ENCODE assay signal across 9 cellular contexts in the genomic region with DNA sequence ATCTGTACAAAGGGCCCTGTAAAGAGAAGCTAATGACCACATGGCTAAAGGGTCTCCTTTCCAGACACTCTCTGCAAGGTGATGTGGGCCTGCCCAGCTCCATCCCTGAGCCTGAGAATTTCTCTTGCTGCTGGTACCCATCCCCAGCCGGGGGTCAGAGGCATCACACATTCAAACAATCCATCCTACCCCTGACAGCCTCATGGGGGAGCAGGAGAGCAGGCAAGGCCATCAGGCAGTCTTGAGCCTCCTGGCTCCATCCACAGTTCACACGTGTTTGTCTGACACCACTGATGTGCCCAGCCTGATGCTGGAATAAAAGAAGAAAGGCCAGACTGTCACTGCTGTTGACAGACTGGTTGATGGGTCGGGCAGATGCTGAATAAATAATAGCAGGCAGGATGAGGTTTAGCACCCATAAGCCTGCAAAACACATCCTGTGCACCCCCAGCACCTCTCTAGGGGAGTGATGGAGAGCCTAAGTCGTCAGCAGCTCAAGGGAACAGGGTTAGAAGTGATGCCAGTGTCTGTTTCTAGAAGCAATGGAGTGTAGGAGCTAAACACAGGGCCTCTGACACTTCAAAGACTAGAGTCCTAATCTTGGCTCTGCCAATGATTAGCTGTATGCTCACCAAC. TPM values are rescaled to one million over a fixed set of nuclear protein-coding genes. Genes with fewer than 3 reads are reported as not detected.
DNase-seq lines count a peak whose midpoint lies in the region; ATAC-seq and TF ChIP-seq lines count a peak whose summit lies in the region.
"Had no signal": no experiment of that assay in that cellular context is flagged by ENCODE, and none has a peak within 500 bp of the region (broad histone marks: within the 10 kb centered on the region; RNA-seq: fewer than 3 reads in every experiment).

No MANE protein-coding gene starts in this region.

- BruUV-seq in Caco-2 (replicated peaks; lab: Mats Ljungman, UMichigan) (no TSS peak), Panc1 (replicated peaks; lab: Mats Ljungman, UMichigan) (no TSS peak)

- H3K79me2 ChIP-seq in GM23338 (replicated peaks; ENCODE audit: insufficient read depth): no peaks in the 10 kb centered on the region

- POLR2A ChIA-PET in Caco-2 (lab: Charles Lee): no interaction called here
- POLR2A ChIA-PET in Panc1 (lab: Charles Lee): no interaction called here

- H3K27me3 ChIP-seq in Caco-2 (replicated peaks; ENCODE audit: control insufficient read depth, insufficient read depth, low read length) (no peaks in the 10 kb centered on the region; the same call in 1 of the 2 replicates), GM23338 (ENCODE audit: insufficient read depth) (no peaks in the 10 kb centered on the region), Panc1 (ENCODE audit: control insufficient read depth, insufficient read depth, low read length) (peaks cover 10% of the 10 kb centered on the region), kidney epithelial cell (ENCODE audit: control insufficient read depth, insufficient read depth, low read length) (no peaks in the 10 kb centered on the region)

- H3K4me1 ChIP-seq in Caco-2 (no peaks in the 10 kb centered on the region), GM23338 (ENCODE audit: insufficient read depth) (peaks cover 13% of the 10 kb centered on the region; the same call in 1 of the 2 replicates), Panc1 (ENCODE audit: control insufficient read depth, insufficient read depth, low read length) (no peaks in the 10 kb centered on the region)

- H3K4me3 Mint-ChIP-seq in Caco-2 (ENCODE audit: unreplicated experiment) (no peak overlapping the region), GM23338 (no peak overlapping the region)
- H3K4me3 Mint-ChIP-seq: naive B cell had no signal

- H3K9me3 ChIP-seq in Caco-2 (no peaks in the 10 kb centered on the region), Panc1 (ENCODE audit: control insufficient read depth, insufficient read depth, low read depth, low read length) (no peaks in the 10 kb centered on the region)

- H3K4me1 Mint-ChIP-seq in Caco-2 (ENCODE audit: low read depth, unreplicated experiment) (no peaks in the 10 kb centered on the region), GM23338 (peaks cover 32% of the 10 kb centered on the region)
- H3K4me1 Mint-ChIP-seq: naive B cell had no signal

- no peak overlapping the region for H3K4me3 ChIP-seq in Caco-2 (ENCODE audit: low read depth, low read length)
- no peak overlapping the region for H3K4me3 ChIP-seq in GM23338
- no peak overlapping the region for H3K4me3 ChIP-seq in Panc1 (ENCODE audit: low read depth in 2 of 2, low read length in 2 of 2)
- no peak overlapping the region for H3K4me3 ChIP-seq in kidney epithelial cell (ENCODE audit: low read depth, low read length)

- H3K4me2 ChIP-seq in GM23338: no peak overlapping the region

- H3K27me3 Mint-ChIP-seq in Caco-2 (ENCODE audit: insufficient read depth, unreplicated experiment) (peaks cover 26% of the 10 kb centered on the region), GM23338 (ENCODE audit: insufficient read depth, low read depth, poor library complexity) (no peaks in the 10 kb centered on the region)

- H3K36me3 Mint-ChIP-seq in Caco-2 (ENCODE audit: insufficient read depth, unreplicated experiment) (no peaks in the 10 kb centered on the region), GM23338 (ENCODE audit: low read depth) (peaks cover 3% of the 10 kb centered on the region; the same call in 1 of the 3 replicates)
- H3K36me3 Mint-ChIP-seq: naive B cell had no signal

- CTCF ChIA-PET in Caco-2 (lab: Charles Lee): no interaction called here
- CTCF ChIA-PET in Panc1 (lab: Charles Lee): no interaction called here

- in situ Hi-C loops in Panc1 (cut with HindIII; ENCODE audit: low pct_unique_long_range_greater_than_20kb, low sequenced_read_pairs) (no loop called here), T47D (cut with HindIII; ENCODE audit: low pct_unique_long_range_greater_than_20kb, low sequenced_read_pairs) (no loop called here)

- intact Hi-C loops in Caco-2 (cut with micrococcal nuclease; ENCODE audit: unreplicated experiment): no loop called here
- intact Hi-C loops in Panc1 (cut with micrococcal nuclease; ENCODE audit: unreplicated experiment): no loop called here

- H3K27ac ChIP-seq in GM23338 (ENCODE audit: low read depth): no peak overlapping the region
- H3K27ac ChIP-seq in Panc1 (ENCODE audit: low read length): no peak overlapping the region

- H3K36me3 ChIP-seq in Caco-2 (ENCODE audit: control insufficient read depth, insufficient read depth, low read length) (no peaks in the 10 kb centered on the region), GM23338 (ENCODE audit: insufficient read depth) (no peaks in the 10 kb centered on the region), Panc1 (ENCODE audit: control insufficient read depth, insufficient read depth, low read length) (no peaks in the 10 kb centered on the region), kidney epithelial cell (ENCODE audit: control insufficient read depth, insufficient read depth, low read length) (no peaks in the 10 kb centered on the region)

- H2AFZ ChIP-seq in GM23338: no peak overlapping the region

- ATAC-seq in GM23338: peak; percentile 97
- peak; percentile 82 for ATAC-seq in Panc1
- peak; percentile 63 for ATAC-seq in stimulated activated naive CD8-positive, alpha-beta T cell treated with anti-CD3 and anti-CD28 coated beads, Interleukin-15, Interleukin-2, amounts not matched to agents 100 U/mL and 50 U/mL, for 24 hours

- H3K9me3 Mint-ChIP-seq in Caco-2 (ENCODE audit: unreplicated experiment): no peaks in the 10 kb centered on the region
- peaks cover 3% of the 10 kb centered on the region; the same call in 1 of the 3 replicates for H3K9me3 Mint-ChIP-seq in GM23338

- H3K9me2 ChIP-seq in GM23338 (ENCODE audit: insufficient read depth): no peaks in the 10 kb centered on the region

- H3F3A ChIP-seq in GM23338 (replicated peaks; ENCODE audit: low read depth): no peaks in the 10 kb centered on the region

- H3K27ac Mint-ChIP-seq in Caco-2 (ENCODE audit: unreplicated experiment): no peak overlapping the region
- no peak overlapping the region for H3K27ac Mint-ChIP-seq in GM23338

- TF ChIP-seq CTCF in Caco-2 (IDR thresholded peaks at IDR 0.05; ENCODE audit: insufficient read depth in 1 of 2, low read depth in 1 of 2, low read length in 1 of 2, severe bottlenecking in 1 of 2, unreplicated experiment in 1 of 2) (peak; percentile 46 to 70), GM23338 (conservative IDR thresholded peaks at IDR 0.05; ENCODE audit: low read depth in 2 of 2) (peak; percentile 67 to 87), Panc1 (IDR thresholded peaks at IDR 0.05) (peak; percentile 82), kidney epithelial cell (IDR thresholded peaks at IDR 0.05; ENCODE audit: insufficient read depth, low read length, poor library complexity, severe bottlenecking) (peak; percentile 76)

- DNase-seq in Caco-2 (peak; percentile 55 to 62), GM23338 (ENCODE audit: low spot score) (peak; percentile 83), Panc1 (ENCODE audit: low read depth, low spot score) (peak; percentile 15), T47D (ENCODE audit: low read depth in 1 of 2, low spot score in 1 of 2) (peak; percentile 50 to 68), kidney epithelial cell (ENCODE audit: low read depth) (no peak), NCI-H2029 treated with DMSO at 0.1 percent for 48 hours (lab: John Stamatoyannopoulos, UW) (no peak), NCI-H2081 treated with DMSO at 0.1 percent for 48 hours (lab: John Stamatoyannopoulos, UW) (no peak)
- DNase-seq in stimulated activated naive CD8-positive, alpha-beta T cell treated with anti-CD3 and anti-CD28 coated beads, Interleukin-15, Interleukin-2, amounts not matched to agents 100 U/mL and 50 U/mL, for 24 hours: peak; percentile 30
- DNase-seq: naive B cell had no signal

- no peaks in the 10 kb centered on the region for H4K20me1 ChIP-seq in GM23338 (replicated peaks; ENCODE audit: insufficient read depth)

TF ChIP-seq in GM23338, 12 proteins besides CTCF, POLR2A, EP300 and RAD21:
- TF ChIP-seq ZNF331 (CRISPR knock-in tag; IDR thresholded peaks at IDR 0.05; ENCODE audit: low read depth) (no peak), ZNF114 (CRISPR knock-in tag; IDR thresholded peaks at IDR 0.05) (no peak), CREB1 (CRISPR knock-in tag; IDR thresholded peaks at IDR 0.05; ENCODE audit: low read depth) (0 out of 2 replicates have a peak, but pooled peaks have one; percentile 20), EZH2phosphoT487 (IDR thresholded peaks at IDR 0.05; ENCODE audit: unreplicated experiment) (no peak), JUNB (IDR thresholded peaks at IDR 0.05; ENCODE audit: unreplicated experiment) (no peak), STAT1 (IDR thresholded peaks at IDR 0.05; ENCODE audit: unreplicated experiment) (no peak)
- TF ChIP-seq, protein P1, sequence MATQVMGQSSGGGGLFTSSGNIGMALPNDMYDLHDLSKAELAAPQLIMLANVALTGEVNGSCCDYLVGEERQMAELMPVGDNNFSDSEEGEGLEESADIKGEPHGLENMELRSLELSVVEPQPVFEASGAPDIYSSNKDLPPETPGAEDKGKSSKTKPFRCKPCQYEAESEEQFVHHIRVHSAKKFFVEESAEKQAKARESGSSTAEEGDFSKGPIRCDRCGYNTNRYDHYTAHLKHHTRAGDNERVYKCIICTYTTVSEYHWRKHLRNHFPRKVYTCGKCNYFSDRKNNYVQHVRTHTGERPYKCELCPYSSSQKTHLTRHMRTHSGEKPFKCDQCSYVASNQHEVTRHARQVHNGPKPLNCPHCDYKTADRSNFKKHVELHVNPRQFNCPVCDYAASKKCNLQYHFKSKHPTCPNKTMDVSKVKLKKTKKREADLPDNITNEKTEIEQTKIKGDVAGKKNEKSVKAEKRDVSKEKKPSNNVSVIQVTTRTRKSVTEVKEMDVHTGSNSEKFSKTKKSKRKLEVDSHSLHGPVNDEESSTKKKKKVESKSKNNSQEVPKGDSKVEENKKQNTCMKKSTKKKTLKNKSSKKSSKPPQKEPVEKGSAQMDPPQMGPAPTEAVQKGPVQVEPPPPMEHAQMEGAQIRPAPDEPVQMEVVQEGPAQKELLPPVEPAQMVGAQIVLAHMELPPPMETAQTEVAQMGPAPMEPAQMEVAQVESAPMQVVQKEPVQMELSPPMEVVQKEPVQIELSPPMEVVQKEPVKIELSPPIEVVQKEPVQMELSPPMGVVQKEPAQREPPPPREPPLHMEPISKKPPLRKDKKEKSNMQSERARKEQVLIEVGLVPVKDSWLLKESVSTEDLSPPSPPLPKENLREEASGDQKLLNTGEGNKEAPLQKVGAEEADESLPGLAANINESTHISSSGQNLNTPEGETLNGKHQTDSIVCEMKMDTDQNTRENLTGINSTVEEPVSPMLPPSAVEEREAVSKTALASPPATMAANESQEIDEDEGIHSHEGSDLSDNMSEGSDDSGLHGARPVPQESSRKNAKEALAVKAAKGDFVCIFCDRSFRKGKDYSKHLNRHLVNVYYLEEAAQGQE (IDR thresholded peaks at IDR 0.05; ENCODE audit: unreplicated experiment): no peak

RNA-seq across cellular contexts. Expression of gene TLL2, which starts 43.5 kb away (rescaled TPM):
- 0.14 TPM in 1 of 2 replicates, not detected in the other for total RNA-seq in Caco-2 (2022)
- 1.4 and 2.6 TPM in 2 replicates for total RNA-seq in GM23338 (2014; rRNA removed; shearing (Covaris generic))
- polyA plus RNA-seq in GM23338 (2016; fragmentation: Nextera tagmentation; extraction: Ambion mirVana): 2.8 and 3.0 TPM in 2 replicates
- 0.64 TPM for total RNA-seq in Panc1 (2021; ENCODE audit: unreplicated experiment)
- 0.50 TPM for polyA plus RNA-seq in Panc1 (2012; ENCODE audit: insufficient read length)
- total RNA-seq in kidney epithelial cell: 2.2 and 2.8 TPM in 2 replicates

Comparison
In these comparisons a context has a peak if more than half of its experiments do, and no peak if none do; other contexts are left out.
1. DNase-seq: peak in Caco-2 (2 of 2), GM23338 (single experiment), Panc1 (single experiment), T47D (2 of 2) and stimulated activated naive CD8-positive, alpha-beta T cell treated with anti-CD3 and anti-CD28 coated beads, Interleukin-15, Interleukin-2, amounts not matched to agents 100 U/mL and 50 U/mL, for 24 hours (single experiment); none in kidney epithelial cell (single experiment), NCI-H2029 treated with DMSO at 0.1 percent for 48 hours (single experiment) and NCI-H2081 treated with DMSO at 0.1 percent for 48 hours (single experiment).
2. Peak in every context shown above with its lines, with median percentiles within 50 percentile points of each other: CTCF ChIP-seq and ATAC-seq.